9 cellular contexts compared by ENCODE assay signal in genomic region chr7:920351-921070, GRCh38. TPM values are rescaled to one million over a fixed set of nuclear protein-coding genes. Genes with fewer than 3 reads are reported as not detected.
DNase-seq lines count a peak whose midpoint lies in the region; ATAC-seq and TF ChIP-seq lines count a peak whose summit lies in the region.
"Had no signal": no experiment of that assay in that cellular context is flagged by ENCODE, and none has a peak within 500 bp of the region (broad histone marks: within the 10 kb centered on the region; RNA-seq: fewer than 3 reads in every experiment).

No MANE protein-coding gene starts in this region.

- H3K9me3 ChIP-seq in body of pancreas, result no peaks in the 10 kb centered on the region

- H3K4me3 ChIP-seq in body of pancreas, result no peak overlapping the region

- DNase-seq in A172 (ENCODE audit: low spot score) (peak; percentile 12), NCI-H69 (lab: John Stamatoyannopoulos, UW) (peak; percentile 43), body of pancreas (peak; percentile 1 to 10 (median 6)), nephron progenitor cell (peak; percentile 1), pons (ENCODE audit: low spot score) (no peak), SHP77 treated with DMSO at 0.1 percent for 48 hours (lab: John Stamatoyannopoulos, UW) (no peak)
- DNase-seq: NCI-H1105 treated with DMSO at 0.1 percent for 48 hours had no signal

- 71 to 85% methylated on average over 12 to 38 of the region's 40 CpGs for WGBS in body of pancreas, 2 donors

- peaks cover 3% of the 10 kb centered on the region for H3K27me3 Mint-ChIP-seq in nephron progenitor cell (ENCODE audit: low read depth, poor library complexity)

- no peak for TF ChIP-seq POLR2A in body of pancreas (IDR thresholded peaks at IDR 0.05)

- H3K27ac ChIP-seq in body of pancreas, result no peak overlapping the region

- H3K4me3 Mint-ChIP-seq in nephron progenitor cell, result no peak overlapping the region

- no peak for ATAC-seq in body of pancreas
- no peak for ATAC-seq in HG03045 (IDR thresholded peaks at IDR 0.05; ENCODE audit: unreplicated experiment)
- ATAC-seq in HG02763 (IDR thresholded peaks at IDR 0.05; ENCODE audit: unreplicated experiment), result no peak

- H3K9me3 Mint-ChIP-seq in nephron progenitor cell, result no peaks in the 10 kb centered on the region

- no peaks in the 10 kb centered on the region for H3K36me3 ChIP-seq in body of pancreas (replicated peaks in 1 of 2; ENCODE audit: insufficient read depth in 1 of 2, low read depth in 2 of 2)

- TF ChIP-seq CTCF in body of pancreas (IDR thresholded peaks at IDR 0.05) (no peak), nephron progenitor cell (IDR thresholded peaks at IDR 0.05) (no peak)

- H3K4me1 ChIP-seq in body of pancreas, result peaks cover 10% of the 10 kb centered on the region

- no peak overlapping the region for H3K27ac Mint-ChIP-seq in nephron progenitor cell

- no peaks in the 10 kb centered on the region for H3K27me3 ChIP-seq in body of pancreas

- H3K4me1 Mint-ChIP-seq in nephron progenitor cell, result peaks cover 40% of the 10 kb centered on the region

- no peaks in the 10 kb centered on the region for H3K36me3 Mint-ChIP-seq in nephron progenitor cell (ENCODE audit: low read depth)

- intact Hi-C loops in body of pancreas (cut with DNase I), result no loop called here

RNA-seq across cellular contexts. Expression of gene ADAP1, which starts 34.0 kb away (rescaled TPM):
- 33.3 and 46.8 TPM in 2 replicates for total RNA-seq in A172 (2014; rRNA removed; shearing (Covaris generic))
- 10 to 100 TPM; 19.7 to 19.8 TPM for total RNA-seq in body of pancreas

RNA-seq across cellular contexts. Expression of gene GET4, which starts 44.2 kb away (rescaled TPM):
- total RNA-seq in A172 (2014; rRNA removed; shearing (Covaris generic)), result 55.3 and 56.3 TPM in 2 replicates
- 10 to 100 TPM; 34.8 to 42.2 TPM for total RNA-seq in body of pancreas

RNA-seq across cellular contexts. Expression of gene COX19, which starts 54.8 kb away (rescaled TPM):
- 5.2 and 8.8 TPM in 2 replicates for total RNA-seq in A172 (2014; rRNA removed; shearing (Covaris generic))
- 10 to 100 TPM in 1 of 2 donors, 1 to 10 TPM in 1; 9.6 to 25.1 TPM for total RNA-seq in body of pancreas

Comparison
In these comparisons a context has a peak if more than half of its experiments do, and no peak if none do; other contexts are left out.
1. DNase-seq: peak in A172 (single experiment), NCI-H69 (single experiment), body of pancreas (4 of 4) and nephron progenitor cell (single experiment); none in pons (single experiment) and SHP77 treated with DMSO at 0.1 percent for 48 hours (single experiment).